In the genomic region with DNA sequence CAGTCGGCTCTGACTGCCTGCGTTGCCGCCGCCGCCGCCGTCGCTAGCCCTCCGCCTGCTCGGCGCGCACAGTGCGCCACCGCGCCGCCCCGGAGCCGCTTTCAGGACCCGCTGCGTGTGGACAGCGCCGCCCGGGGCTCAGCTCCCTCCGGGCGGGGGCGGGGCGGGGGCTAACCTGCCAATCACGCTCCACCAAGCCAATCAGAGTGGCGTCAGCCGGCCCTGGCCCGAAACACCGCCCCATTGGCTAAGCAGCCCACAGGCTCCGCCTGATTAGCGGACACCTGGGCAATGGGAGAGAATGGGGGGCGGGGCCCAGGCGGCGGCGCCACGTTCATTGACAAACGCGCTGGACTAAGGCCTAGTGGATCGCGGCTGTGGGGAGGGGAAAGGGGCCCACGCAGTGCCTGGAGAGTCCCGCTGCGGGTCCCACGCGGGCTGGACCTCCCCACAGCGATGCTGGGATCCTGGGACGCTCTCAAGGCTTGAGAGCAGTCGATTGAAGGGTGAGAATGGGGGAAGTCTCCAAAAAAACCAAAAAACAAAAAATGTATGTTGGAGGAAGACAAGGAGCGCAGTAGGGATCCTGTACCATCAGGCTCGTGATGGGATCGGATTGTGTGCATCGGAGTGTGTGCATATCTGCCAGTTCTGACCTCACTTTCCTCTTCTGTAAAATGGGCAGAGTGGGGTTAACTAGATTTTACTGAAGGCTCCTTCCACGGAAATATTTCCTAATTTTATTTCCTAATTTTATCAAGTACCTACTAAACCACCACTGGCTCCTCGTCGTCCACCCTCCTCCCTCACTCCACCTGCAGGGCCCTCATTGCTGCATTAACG, we compare ENCODE assay signal across 8 cellular contexts. TPM values are rescaled to one million over a fixed set of nuclear protein-coding genes. Genes with fewer than 3 reads are reported as not detected.
DNase-seq lines count a peak whose midpoint lies in the region; ATAC-seq and TF ChIP-seq lines count a peak whose summit lies in the region.

No MANE protein-coding gene starts in this region.

- peaks cover 41% of the 10 kb centered on the region for H3K4me1 Mint-ChIP-seq in activated naive CD4-positive, alpha-beta T cell treated with anti-CD3 and anti-CD28 coated beads, Interleukin-2, amount 10 ng/mL, durations not matched to agents 7 days and 5 days

- H3K4me3 Mint-ChIP-seq in activated naive CD4-positive, alpha-beta T cell treated with anti-CD3 and anti-CD28 coated beads, Interleukin-2, amount 10 ng/mL, durations not matched to agents 7 days and 5 days: peak overlapping the region; percentile 49

- no peaks in the 10 kb centered on the region for H3K9me2 ChIP-seq in MM.1S (replicated peaks; ENCODE audit: insufficient read depth, low read length)

- H3K9me3 Mint-ChIP-seq in activated naive CD4-positive, alpha-beta T cell treated with anti-CD3 and anti-CD28 coated beads, Interleukin-2, amount 10 ng/mL, durations not matched to agents 7 days and 5 days: no peaks in the 10 kb centered on the region

- ATAC-seq in Right ventricle myocardium superior (ENCODE audit: poor library complexity): peak; percentile 98

- no peaks in the 10 kb centered on the region for H3F3A ChIP-seq in MM.1S (ENCODE audit: insufficient read depth, low read length)

- in situ Hi-C loops in HAP-1 (cut with MboI; ENCODE audit: low sequenced_read_pairs): loop anchor here (10.0 kb wide), 1 partner anchor 57 kb away; no protein-coding TSS in a partner anchor

- H4K20me1 ChIP-seq in MM.1S (ENCODE audit: insufficient read depth, low read length): no peaks in the 10 kb centered on the region

- peaks cover 48% of the 10 kb centered on the region for H3K27me3 ChIP-seq in HAP-1 (ENCODE audit: low read depth)
- peaks cover 88% of the 10 kb centered on the region for H3K27me3 ChIP-seq in MM.1S (replicated peaks; ENCODE audit: insufficient read depth, low read length)
- peaks cover 87% of the 10 kb centered on the region for H3K27me3 ChIP-seq in SJSA1 (replicated peaks)

- peak; percentile 96 for DNase-seq in GDM1 (lab: John Stamatoyannopoulos, UW)
- DNase-seq in HAP-1 (ENCODE audit: low spot score in 2 of 2): peak; percentile 95 to 99
- DNase-seq in MM.1S: peak; percentile 98
- DNase-seq in SJSA1 (ENCODE audit: low read depth in 1 of 2, low spot score in 2 of 2): peak; percentile 35 to 70
- DNase-seq in activated naive CD4-positive, alpha-beta T cell treated with anti-CD3 and anti-CD28 coated beads, Interleukin-2, amount 10 ng/mL, durations not matched to agents 7 days and 5 days: peak; percentile 91
- DNase-seq in Right ventricle myocardium superior: peak; percentile 88
- peak; percentile 50 to 95 (median 64) for DNase-seq in posterior cingulate gyrus

- peaks cover 3% of the 10 kb centered on the region for H3K4me1 ChIP-seq in HAP-1
- H3K4me1 ChIP-seq in MM.1S (ENCODE audit: low read length): peaks cover 6% of the 10 kb centered on the region; the same call in 1 of the 2 replicates
- H3K4me1 ChIP-seq in SJSA1 (replicated peaks): peaks cover 7% of the 10 kb centered on the region
- no peaks in the 10 kb centered on the region for H3K4me1 ChIP-seq in urinary bladder (ENCODE audit: insufficient read depth)

- H3K9ac ChIP-seq in MM.1S (ENCODE audit: low read length): no peak overlapping the region

- CTCF ChIA-PET in activated naive CD4-positive, alpha-beta T cell treated with anti-CD3 and anti-CD28 coated beads, Interleukin-2, amount 10 ng/mL, durations not matched to agents 7 days and 5 days (lab: Charles Lee): no interaction called here

- H3K36me3 Mint-ChIP-seq in activated naive CD4-positive, alpha-beta T cell treated with anti-CD3 and anti-CD28 coated beads, Interleukin-2, amount 10 ng/mL, durations not matched to agents 7 days and 5 days: no peaks in the 10 kb centered on the region

- peak overlapping the region; percentile 19 for H3K4me3 ChIP-seq in HAP-1
- peak overlapping the region; percentile 61 for H3K4me3 ChIP-seq in MM.1S (ENCODE audit: low read length)
- no peak overlapping the region for H3K4me3 ChIP-seq in SJSA1
- H3K4me3 ChIP-seq in urinary bladder (ENCODE audit: low read depth, low read length): peak overlapping the region; percentile 16

- H3K27ac ChIP-seq in MM.1S (ENCODE audit: low read length) (no peak overlapping the region), SJSA1 (no peak overlapping the region), urinary bladder (ENCODE audit: low read depth) (no peak overlapping the region)

- peak overlapping the region; percentile 62 for H2AFZ ChIP-seq in MM.1S (ENCODE audit: low read length)

- H3K27me3 Mint-ChIP-seq in activated naive CD4-positive, alpha-beta T cell treated with anti-CD3 and anti-CD28 coated beads, Interleukin-2, amount 10 ng/mL, durations not matched to agents 7 days and 5 days: peaks cover 100% of the 10 kb centered on the region

- WGBS in urinary bladder: 2% methylated on average over 59 of the region's 59 CpGs

- no peak for TF ChIP-seq CTCF in MM.1S (IDR thresholded peaks at IDR 0.05; ENCODE audit: low read length)

- peak overlapping the region; percentile 91 for H3K4me2 ChIP-seq in MM.1S (ENCODE audit: low read depth, low read length)

- no peaks in the 10 kb centered on the region for H3K79me2 ChIP-seq in MM.1S (ENCODE audit: low read length)

- H3K9me3 ChIP-seq in HAP-1 (no peaks in the 10 kb centered on the region), MM.1S (replicated peaks; ENCODE audit: insufficient read depth, low read length) (no peaks in the 10 kb centered on the region), SJSA1 (replicated peaks) (peaks cover 14% of the 10 kb centered on the region)

- intact Hi-C loops in Right ventricle myocardium superior (cut with DNase I): no loop called here
- intact Hi-C loops in posterior cingulate gyrus (cut with DNase I): no loop called here

- no peaks in the 10 kb centered on the region for H3K36me3 ChIP-seq in HAP-1 (replicated peaks)
- H3K36me3 ChIP-seq in MM.1S (replicated peaks; ENCODE audit: insufficient read depth, low read length): no peaks in the 10 kb centered on the region
- H3K36me3 ChIP-seq in SJSA1: no peaks in the 10 kb centered on the region
- no peaks in the 10 kb centered on the region for H3K36me3 ChIP-seq in urinary bladder (ENCODE audit: insufficient read depth)

- H3K27ac Mint-ChIP-seq in activated naive CD4-positive, alpha-beta T cell treated with anti-CD3 and anti-CD28 coated beads, Interleukin-2, amount 10 ng/mL, durations not matched to agents 7 days and 5 days: peak overlapping the region; percentile 16

RNA-seq across cellular contexts. Expression of gene PAX5, which starts 6.3 kb away (rescaled TPM):
- total RNA-seq in SJSA1 (2014; rRNA removed; shearing (Covaris generic)): 0.09 TPM in 1 of 2 replicates, not detected in the other
- total RNA-seq in Right ventricle myocardium superior (not detected), urinary bladder (0.26 TPM)
- 0.03 TPM for polyA plus RNA-seq in urinary bladder
